ENCODE assay signal across 9 cellular contexts in the genomic region with DNA sequence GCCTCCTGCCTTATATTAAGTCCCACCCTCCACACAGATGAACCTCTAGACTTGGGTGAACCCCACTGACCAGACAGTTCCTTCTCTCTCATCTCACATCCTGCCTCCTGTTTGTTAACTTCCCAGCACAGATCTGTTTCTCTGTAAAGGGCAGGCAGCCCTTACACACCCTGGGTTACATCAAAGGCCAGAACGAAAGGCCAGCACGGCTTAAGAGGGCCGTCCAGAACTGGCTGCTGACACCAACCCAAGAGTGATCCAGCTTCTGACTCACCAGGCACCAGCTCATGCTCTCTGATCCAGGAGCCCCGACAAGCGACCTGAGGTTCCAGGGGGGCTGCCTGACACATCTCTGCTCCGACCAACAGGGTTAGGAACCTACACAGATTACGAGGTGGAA.
A peak's percentile ranks its signal among the peaks of the same experiment; 100 is the strongest.
DNase-seq lines count a peak whose midpoint lies in the region; ATAC-seq, FAIRE-seq and TF ChIP-seq lines count a peak whose summit lies in the region.
"Had no signal": no experiment of that assay in that cellular context is flagged by ENCODE, and none has a peak within 500 bp of the region (broad histone marks: within the 10 kb centered on the region; RNA-seq: fewer than 3 reads in every experiment).

No MANE protein-coding gene starts in this region.

- no peak overlapping the region for H3K4me3 ChIP-seq in choroid plexus epithelial cell (ENCODE audit: low read depth, low read length)
- no peak overlapping the region for H3K4me3 ChIP-seq in left lung
- no peak overlapping the region for H3K4me3 ChIP-seq in skin epidermis
- H3K4me3 ChIP-seq: dorsolateral prefrontal cortex had no signal

- intact Hi-C loops in left lung (cut with DNase I): no loop called here

- peaks cover 0 to 7% of the 10 kb centered on the region in 2 donors for H3K27me3 ChIP-seq in left lung

- peak; percentile 84 for DNase-seq in GM03348 (ENCODE audit: low spot score)
- DNase-seq in choroid plexus epithelial cell (ENCODE audit: low read depth): peak; percentile 51
- no peak for DNase-seq in left lung
- no peak for DNase-seq in NCI-H82 treated with DMSO at 0.1 percent for 48 hours (lab: John Stamatoyannopoulos, UW; ENCODE audit: unreplicated experiment)
- no peak for DNase-seq in D341Med (ENCODE audit: low spot score)
- DNase-seq in urothelium cell line (ENCODE audit: low spot score): no peak
- no peak for DNase-seq in NCI-H748 (lab: John Stamatoyannopoulos, UW; ENCODE audit: unreplicated experiment)

- no peaks in the 10 kb centered on the region for H3K36me3 ChIP-seq in left lung

- H3K27ac ChIP-seq in left lung (peak overlapping the region; percentile 50 to 51), skin epidermis (peak overlapping the region in 16 of 21 experiments; percentile 6 to 86 (median 75))

- peak; percentile 72 for ATAC-seq in left lung

- H3K4me1 ChIP-seq in left lung: no peaks in the 10 kb centered on the region

- H3K9me3 ChIP-seq in left lung: no peaks in the 10 kb centered on the region

- no peak for FAIRE-seq in urothelium cell line (lab: Jason Lieb, UNC)

- TF ChIP-seq CTCF in choroid plexus epithelial cell (conservative IDR thresholded peaks at IDR 0.05; ENCODE audit: low read depth, low read length) (no peak), left lung (IDR thresholded peaks at IDR 0.05) (no peak)

Comparison
In these comparisons a context has a peak if more than half of its experiments do, and no peak if none do; other contexts are left out.
1. DNase-seq: peak in GM03348 (single experiment) and choroid plexus epithelial cell (single experiment); none in left lung (0 of 2), NCI-H82 treated with DMSO at 0.1 percent for 48 hours (single experiment), D341Med (single experiment), urothelium cell line (single experiment) and NCI-H748 (single experiment).